In the genomic region with DNA sequence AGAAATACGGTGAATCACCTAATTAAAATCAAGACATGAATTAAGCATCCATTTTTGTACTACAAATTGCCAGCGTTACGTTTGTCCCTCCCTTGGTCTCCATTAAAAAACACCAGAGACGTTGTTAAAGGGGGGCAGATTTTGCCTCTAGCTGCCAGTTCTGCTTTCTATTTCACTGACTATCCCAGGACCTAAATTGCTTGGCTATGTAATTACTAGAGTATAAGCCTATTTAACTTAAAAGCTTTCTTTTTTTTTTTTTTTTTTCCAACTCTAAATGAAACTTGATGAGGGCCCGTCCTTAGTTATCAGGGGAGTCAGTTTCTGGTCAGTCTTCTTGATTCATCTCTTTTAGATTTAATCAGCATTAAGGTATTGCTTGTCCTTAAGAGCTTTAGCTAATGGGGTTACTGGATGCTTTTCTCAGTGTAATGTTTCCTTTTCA, we compare ENCODE assay signal across 8 cellular contexts. TPM values are rescaled to one million over a fixed set of nuclear protein-coding genes. Genes with fewer than 3 reads are reported as not detected.
A peak's percentile ranks its signal among the peaks of the same experiment; 100 is the strongest.
DNase-seq lines count a peak whose midpoint lies in the region; ATAC-seq, FAIRE-seq and TF ChIP-seq lines count a peak whose summit lies in the region.

No MANE protein-coding gene starts in this region.

- no peaks in the 10 kb centered on the region for H3K27me3 ChIP-seq in GM23248 (replicated peaks; ENCODE audit: insufficient read depth)
- no peaks in the 10 kb centered on the region for H3K27me3 ChIP-seq in fibroblast of lung (ENCODE audit: control insufficient read depth, insufficient read depth, low read length)
- H3K27me3 ChIP-seq in pancreas, result no peaks in the 10 kb centered on the region

- H3K27ac Mint-ChIP-seq in T-helper 17 cell, result peak overlapping the region; percentile 92

- peak overlapping the region; percentile 97 for H3K4me3 Mint-ChIP-seq in T-helper 17 cell

- H3K4me2 ChIP-seq in GM23248 (ENCODE audit: unreplicated experiment) (peak overlapping the region; percentile 99), fibroblast of lung (ENCODE audit: extremely low read depth, insufficient read depth, low read length) (peak overlapping the region; percentile 79)

- WGBS in GM23248 (ENCODE audit: low coverage in 1 of 2, low lambda C conversion rate in 2 of 2, missing lambda C conversion rate in 2 of 2), 2 experiments, result 0 to 1% methylated on average over 5 of the region's 5 CpGs
- whole genome bisulfite sequencing in pancreas, 2 donors, result 1 to 3% methylated on average over 5 of the region's 5 CpGs

- peak overlapping the region; percentile 98 for H3K9ac ChIP-seq in GM23248
- H3K9ac ChIP-seq in fibroblast of lung (ENCODE audit: insufficient read depth, low read length), result peak overlapping the region; percentile 80

- TF ChIP-seq CTCF in AG04449 (IDR thresholded peaks at IDR 0.05; ENCODE audit: insufficient read depth, low read length, missing control alignments), result no peak
- TF ChIP-seq CTCF in fibroblast of lung (conservative IDR thresholded peaks at IDR 0.05 in 1 of 2, IDR thresholded peaks at IDR 0.05 in 1 of 2; ENCODE audit: low read depth in 1 of 2, low read length in 2 of 2), result no peak
- TF ChIP-seq CTCF in pancreas (IDR thresholded peaks at IDR 0.05), result no peak

- POLR2A ChIA-PET in AG04449 (lab: Yijun Ruan, JAX), result interaction anchor here (0.6 to 1.2 kb wide), 4 partner anchors 35 to 637 kb away, joined by 3 to 4 read pairs (median 3); no protein-coding TSS in a partner anchor

- H3K79me2 ChIP-seq in GM23248 (ENCODE audit: insufficient read depth), result peaks cover 52% of the 10 kb centered on the region
- peaks cover 54% of the 10 kb centered on the region for H3K79me2 ChIP-seq in fibroblast of lung (ENCODE audit: control insufficient read depth, insufficient read depth, low read length)

- H3K4me1 ChIP-seq in GM23248 (ENCODE audit: insufficient read depth), result peaks cover 30% of the 10 kb centered on the region
- H3K4me1 ChIP-seq in fibroblast of lung (ENCODE audit: control insufficient read depth, extremely low read depth, insufficient read depth, low read length), result peaks cover 5% of the 10 kb centered on the region
- peaks cover 2 to 28% (median 6%) of the 10 kb centered on the region in 3 donors for H3K4me1 ChIP-seq in pancreas

- H3K27me3 Mint-ChIP-seq in T-helper 17 cell, result no peaks in the 10 kb centered on the region

- 0 out of 2 replicates have a peak, but pooled peaks cover 7% of the 10 kb centered on the region for H3K36me3 ChIP-seq in GM23248 (ENCODE audit: low read depth)
- H3K36me3 ChIP-seq in fibroblast of lung (ENCODE audit: control insufficient read depth, insufficient read depth, low read length), result no peaks in the 10 kb centered on the region
- H3K36me3 ChIP-seq in pancreas, result no peaks in the 10 kb centered on the region

- no peaks in the 10 kb centered on the region for H3K9me3 ChIP-seq in GM23248 (ENCODE audit: low read depth)
- no peaks in the 10 kb centered on the region for H3K9me3 ChIP-seq in T-helper 17 cell (ENCODE audit: control insufficient read depth, low read length, poor library complexity, severe bottlenecking)
- no peaks in the 10 kb centered on the region for H3K9me3 ChIP-seq in fibroblast of lung (ENCODE audit: control insufficient read depth, insufficient read depth, low read depth, low read length)
- no peaks in the 10 kb centered on the region for H3K9me3 ChIP-seq in pancreas

- peaks cover 37% of the 10 kb centered on the region for H3K4me1 Mint-ChIP-seq in T-helper 17 cell

- intact Hi-C loops in pancreas (cut with DNase I), result no loop called here

- peak overlapping the region; percentile 96 for H3K27ac ChIP-seq in GM23248
- H3K27ac ChIP-seq in fibroblast of lung (ENCODE audit: insufficient read depth, low read length), result peak overlapping the region; percentile 83
- peak overlapping the region; percentile 87 to 97 (median 95) for H3K27ac ChIP-seq in pancreas

- no peak for TF ChIP-seq POLR2A in GM18505 (IDR thresholded peaks at IDR 0.05; ENCODE audit: borderline replicate concordance, extremely low read depth, insufficient read depth, insufficient read length)

- H2AFZ ChIP-seq in GM23248 (peak overlapping the region; percentile 47), fibroblast of lung (ENCODE audit: low read length) (no peak overlapping the region)

- CTCF ChIA-PET in AG04449 (lab: Yijun Ruan, JAX), result interaction anchor here (1.3 to 2.1 kb wide), 4 partner anchors 10 to 624 kb away, joined by 3 to 15 read pairs (median 6); no protein-coding TSS in a partner anchor

- no peak for FAIRE-seq in pancreas (lab: Jason Lieb, UNC)

- in situ Hi-C loops in GM23248 (cut with MboI), result loop anchor here (25.0 kb wide), 2 partner anchors 633 to 733 kb away; no protein-coding TSS in a partner anchor

- H3K36me3 Mint-ChIP-seq in T-helper 17 cell (ENCODE audit: low read depth), result peaks cover 1% of the 10 kb centered on the region

- ATAC-seq in T-helper 17 cell (no peak), pancreas (no peak), GM18505 (IDR thresholded peaks at IDR 0.05; ENCODE audit: unreplicated experiment) (no peak), GM19023 (IDR thresholded peaks at IDR 0.05; ENCODE audit: unreplicated experiment) (no peak)

- H3F3A ChIP-seq in GM23248 (ENCODE audit: insufficient read depth), result peaks cover 18% of the 10 kb centered on the region

- H4K20me1 ChIP-seq in GM23248 (ENCODE audit: insufficient read depth) (no peaks in the 10 kb centered on the region), fibroblast of lung (ENCODE audit: control insufficient read depth, extremely low read depth, insufficient read depth, low read length) (no peaks in the 10 kb centered on the region)

- H3K4me3 ChIP-seq in AG04449 (ENCODE audit: low read depth, low read length) (peak overlapping the region; percentile 71), GM23248 (peak overlapping the region; percentile 94), fibroblast of lung (replicated peaks in 1 of 4; ENCODE audit: control extremely low read depth in 1 of 4, insufficient read depth in 1 of 4, low read depth in 3 of 4, low read length in 4 of 4) (peak overlapping the region; percentile 74 to 95 (median 81)), pancreas (peak overlapping the region; percentile 59 to 80 (median 65))

- H3K9me2 ChIP-seq in GM23248 (ENCODE audit: insufficient read depth), result no peaks in the 10 kb centered on the region

- no peak for DNase-seq in AG04449 (ENCODE audit: low read depth, low spot score)
- peak; percentile 56 for DNase-seq in GM23248
- no peak for DNase-seq in T-helper 17 cell
- DNase-seq in fibroblast of lung (ENCODE audit: low read depth in 2 of 2), result peak in 1 of 2 donors; percentile 42
- no peak for DNase-seq in pancreas
- DNase-seq in midbrain (lab: John Stamatoyannopoulos, UW), result no peak

RNA-seq across cellular contexts. Expression of gene LMO4, which starts 1.1 kb away (rescaled TPM):
- total RNA-seq in GM23248 (2014; rRNA removed; shearing (Covaris generic)), result 93.2 and 103 TPM in 2 replicates
- polyA plus RNA-seq in GM23248 (2016; fragmentation: Nextera tagmentation; extraction: Ambion mirVana) (22.6 and 23.8 TPM in 2 replicates), fibroblast of lung (91.4 and 101 TPM in 2 replicates), pancreas (10 to 100 TPM; 20.1 to 22.8 TPM)
- total RNA-seq in T-helper 17 cell (10 to 100 TPM; 18.2 to 19.9 TPM), fibroblast of lung (54.4 and 61.9 TPM in 2 replicates), pancreas (10 to 100 TPM; 10.5 to 35.1 (median 19.3) TPM)
- polyA plus RNA-seq in fibroblast of lung (2012), result 65.2 and 72.5 TPM in 2 replicates
- polyA minus RNA-seq in fibroblast of lung (ENCODE audit: low replicate concordance), result 35.6 and 41.9 TPM in 2 replicates
